In the genomic region with DNA sequence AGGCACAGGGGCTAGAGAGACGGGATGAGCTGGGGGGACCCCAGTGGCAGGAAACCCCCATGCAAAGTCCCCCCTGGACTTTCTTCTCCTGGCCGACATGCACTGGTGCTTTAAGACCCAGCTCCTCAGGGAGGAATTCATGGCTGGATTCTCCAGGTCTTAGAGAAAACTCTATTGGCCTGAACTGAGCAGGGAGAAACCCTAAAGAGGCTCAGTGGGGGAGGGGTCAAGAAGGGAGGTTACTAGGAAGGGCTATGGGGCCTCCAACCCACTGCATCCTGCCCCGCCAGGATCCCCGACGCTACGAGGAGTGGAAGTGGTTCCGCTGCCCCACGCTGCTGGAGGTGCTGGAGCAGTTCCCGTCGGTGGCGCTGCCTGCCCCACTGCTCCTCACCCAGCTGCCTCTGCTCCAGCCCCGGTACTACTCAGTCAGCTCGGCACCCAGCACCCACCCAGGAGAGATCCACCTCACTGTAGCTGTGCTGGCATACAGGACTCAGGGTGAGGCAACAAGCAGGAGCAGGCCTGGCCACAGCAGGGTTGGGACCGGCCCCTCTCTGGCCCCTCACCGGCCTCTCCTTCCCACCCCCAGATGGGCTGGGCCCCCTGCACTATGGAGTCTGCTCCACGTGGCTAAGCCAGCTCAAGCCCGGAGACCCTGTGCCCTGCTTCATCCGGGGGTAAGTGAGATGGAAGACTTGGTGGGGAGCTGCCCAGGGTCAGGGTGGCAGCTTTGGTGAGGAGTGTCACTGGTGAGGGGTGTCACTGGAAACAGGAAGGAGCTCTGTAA, we compare ENCODE assay signal across 1 cellular context.
TF ChIP-seq lines count a peak whose summit lies in the region.

No MANE protein-coding gene starts in this region.

TF ChIP-seq in K562, 482 proteins besides CTCF, POLR2A, EP300 and RAD21 (continued from another document and continues in another):
- no peak for TF ChIP-seq CHD4 (IDR thresholded peaks at IDR 0.05; ENCODE audit: insufficient read depth, insufficient replicate concordance, low read depth, low read length, poor library complexity, severe bottlenecking)
- no peak for TF ChIP-seq MEIS2 (IDR thresholded peaks at IDR 0.05; ENCODE audit: partially characterized antibody)
- TF ChIP-seq MAFK (IDR thresholded peaks at IDR 0.05; ENCODE audit: low read length): no peak
- TF ChIP-seq, protein P1, sequence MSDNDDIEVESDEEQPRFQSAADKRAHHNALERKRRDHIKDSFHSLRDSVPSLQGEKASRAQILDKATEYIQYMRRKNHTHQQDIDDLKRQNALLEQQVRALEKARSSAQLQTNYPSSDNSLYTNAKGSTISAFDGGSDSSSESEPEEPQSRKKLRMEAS (CRISPR knock-in tag; IDR thresholded peaks at IDR 0.05): peak; percentile 82
- TF ChIP-seq, protein P2, sequence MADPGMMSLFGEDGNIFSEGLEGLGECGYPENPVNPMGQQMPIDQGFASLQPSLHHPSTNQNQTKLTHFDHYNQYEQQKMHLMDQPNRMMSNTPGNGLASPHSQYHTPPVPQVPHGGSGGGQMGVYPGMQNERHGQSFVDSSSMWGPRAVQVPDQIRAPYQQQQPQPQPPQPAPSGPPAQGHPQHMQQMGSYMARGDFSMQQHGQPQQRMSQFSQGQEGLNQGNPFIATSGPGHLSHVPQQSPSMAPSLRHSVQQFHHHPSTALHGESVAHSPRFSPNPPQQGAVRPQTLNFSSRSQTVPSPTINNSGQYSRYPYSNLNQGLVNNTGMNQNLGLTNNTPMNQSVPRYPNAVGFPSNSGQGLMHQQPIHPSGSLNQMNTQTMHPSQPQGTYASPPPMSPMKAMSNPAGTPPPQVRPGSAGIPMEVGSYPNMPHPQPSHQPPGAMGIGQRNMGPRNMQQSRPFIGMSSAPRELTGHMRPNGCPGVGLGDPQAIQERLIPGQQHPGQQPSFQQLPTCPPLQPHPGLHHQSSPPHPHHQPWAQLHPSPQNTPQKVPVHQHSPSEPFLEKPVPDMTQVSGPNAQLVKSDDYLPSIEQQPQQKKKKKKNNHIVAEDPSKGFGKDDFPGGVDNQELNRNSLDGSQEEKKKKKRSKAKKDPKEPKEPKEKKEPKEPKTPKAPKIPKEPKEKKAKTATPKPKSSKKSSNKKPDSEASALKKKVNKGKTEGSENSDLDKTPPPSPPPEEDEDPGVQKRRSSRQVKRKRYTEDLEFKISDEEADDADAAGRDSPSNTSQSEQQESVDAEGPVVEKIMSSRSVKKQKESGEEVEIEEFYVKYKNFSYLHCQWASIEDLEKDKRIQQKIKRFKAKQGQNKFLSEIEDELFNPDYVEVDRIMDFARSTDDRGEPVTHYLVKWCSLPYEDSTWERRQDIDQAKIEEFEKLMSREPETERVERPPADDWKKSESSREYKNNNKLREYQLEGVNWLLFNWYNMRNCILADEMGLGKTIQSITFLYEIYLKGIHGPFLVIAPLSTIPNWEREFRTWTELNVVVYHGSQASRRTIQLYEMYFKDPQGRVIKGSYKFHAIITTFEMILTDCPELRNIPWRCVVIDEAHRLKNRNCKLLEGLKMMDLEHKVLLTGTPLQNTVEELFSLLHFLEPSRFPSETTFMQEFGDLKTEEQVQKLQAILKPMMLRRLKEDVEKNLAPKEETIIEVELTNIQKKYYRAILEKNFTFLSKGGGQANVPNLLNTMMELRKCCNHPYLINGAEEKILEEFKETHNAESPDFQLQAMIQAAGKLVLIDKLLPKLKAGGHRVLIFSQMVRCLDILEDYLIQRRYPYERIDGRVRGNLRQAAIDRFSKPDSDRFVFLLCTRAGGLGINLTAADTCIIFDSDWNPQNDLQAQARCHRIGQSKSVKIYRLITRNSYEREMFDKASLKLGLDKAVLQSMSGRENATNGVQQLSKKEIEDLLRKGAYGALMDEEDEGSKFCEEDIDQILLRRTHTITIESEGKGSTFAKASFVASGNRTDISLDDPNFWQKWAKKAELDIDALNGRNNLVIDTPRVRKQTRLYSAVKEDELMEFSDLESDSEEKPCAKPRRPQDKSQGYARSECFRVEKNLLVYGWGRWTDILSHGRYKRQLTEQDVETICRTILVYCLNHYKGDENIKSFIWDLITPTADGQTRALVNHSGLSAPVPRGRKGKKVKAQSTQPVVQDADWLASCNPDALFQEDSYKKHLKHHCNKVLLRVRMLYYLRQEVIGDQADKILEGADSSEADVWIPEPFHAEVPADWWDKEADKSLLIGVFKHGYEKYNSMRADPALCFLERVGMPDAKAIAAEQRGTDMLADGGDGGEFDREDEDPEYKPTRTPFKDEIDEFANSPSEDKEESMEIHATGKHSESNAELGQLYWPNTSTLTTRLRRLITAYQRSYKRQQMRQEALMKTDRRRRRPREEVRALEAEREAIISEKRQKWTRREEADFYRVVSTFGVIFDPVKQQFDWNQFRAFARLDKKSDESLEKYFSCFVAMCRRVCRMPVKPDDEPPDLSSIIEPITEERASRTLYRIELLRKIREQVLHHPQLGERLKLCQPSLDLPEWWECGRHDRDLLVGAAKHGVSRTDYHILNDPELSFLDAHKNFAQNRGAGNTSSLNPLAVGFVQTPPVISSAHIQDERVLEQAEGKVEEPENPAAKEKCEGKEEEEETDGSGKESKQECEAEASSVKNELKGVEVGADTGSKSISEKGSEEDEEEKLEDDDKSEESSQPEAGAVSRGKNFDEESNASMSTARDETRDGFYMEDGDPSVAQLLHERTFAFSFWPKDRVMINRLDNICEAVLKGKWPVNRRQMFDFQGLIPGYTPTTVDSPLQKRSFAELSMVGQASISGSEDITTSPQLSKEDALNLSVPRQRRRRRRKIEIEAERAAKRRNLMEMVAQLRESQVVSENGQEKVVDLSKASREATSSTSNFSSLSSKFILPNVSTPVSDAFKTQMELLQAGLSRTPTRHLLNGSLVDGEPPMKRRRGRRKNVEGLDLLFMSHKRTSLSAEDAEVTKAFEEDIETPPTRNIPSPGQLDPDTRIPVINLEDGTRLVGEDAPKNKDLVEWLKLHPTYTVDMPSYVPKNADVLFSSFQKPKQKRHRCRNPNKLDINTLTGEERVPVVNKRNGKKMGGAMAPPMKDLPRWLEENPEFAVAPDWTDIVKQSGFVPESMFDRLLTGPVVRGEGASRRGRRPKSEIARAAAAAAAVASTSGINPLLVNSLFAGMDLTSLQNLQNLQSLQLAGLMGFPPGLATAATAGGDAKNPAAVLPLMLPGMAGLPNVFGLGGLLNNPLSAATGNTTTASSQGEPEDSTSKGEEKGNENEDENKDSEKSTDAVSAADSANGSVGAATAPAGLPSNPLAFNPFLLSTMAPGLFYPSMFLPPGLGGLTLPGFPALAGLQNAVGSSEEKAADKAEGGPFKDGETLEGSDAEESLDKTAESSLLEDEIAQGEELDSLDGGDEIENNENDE (IDR thresholded peaks at IDR 0.05; ENCODE audit: low read depth, low read length): no peak
- TF ChIP-seq, protein P3, sequence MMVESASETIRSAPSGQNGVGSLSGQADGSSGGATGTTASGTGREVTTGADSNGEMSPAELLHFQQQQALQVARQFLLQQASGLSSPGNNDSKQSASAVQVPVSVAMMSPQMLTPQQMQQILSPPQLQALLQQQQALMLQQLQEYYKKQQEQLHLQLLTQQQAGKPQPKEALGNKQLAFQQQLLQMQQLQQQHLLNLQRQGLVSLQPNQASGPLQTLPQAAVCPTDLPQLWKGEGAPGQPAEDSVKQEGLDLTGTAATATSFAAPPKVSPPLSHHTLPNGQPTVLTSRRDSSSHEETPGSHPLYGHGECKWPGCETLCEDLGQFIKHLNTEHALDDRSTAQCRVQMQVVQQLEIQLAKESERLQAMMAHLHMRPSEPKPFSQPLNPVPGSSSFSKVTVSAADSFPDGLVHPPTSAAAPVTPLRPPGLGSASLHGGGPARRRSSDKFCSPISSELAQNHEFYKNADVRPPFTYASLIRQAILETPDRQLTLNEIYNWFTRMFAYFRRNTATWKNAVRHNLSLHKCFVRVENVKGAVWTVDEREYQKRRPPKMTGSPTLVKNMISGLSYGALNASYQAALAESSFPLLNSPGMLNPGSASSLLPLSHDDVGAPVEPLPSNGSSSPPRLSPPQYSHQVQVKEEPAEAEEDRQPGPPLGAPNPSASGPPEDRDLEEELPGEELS (CRISPR knock-in tag; IDR thresholded peaks at IDR 0.05; ENCODE audit: borderline replicate concordance): no peak
- TF ChIP-seq MAFG (tag; conservative IDR thresholded peaks at IDR 0.05): no peak
- no peak for TF ChIP-seq STAT5B (CRISPR knock-in tag; IDR thresholded peaks at IDR 0.05)
- peak; percentile 81; the same call in 1 of the 2 replicates for TF ChIP-seq ZNF12 (CRISPR knock-in tag; IDR thresholded peaks at IDR 0.05)
- TF ChIP-seq SAFB (IDR thresholded peaks at IDR 0.05; ENCODE audit: borderline replicate concordance, low read depth, low read length): no peak; the same call in 1 of the 2 replicates
- TF ChIP-seq ZNF124 (CRISPR knock-in tag; IDR thresholded peaks at IDR 0.05): no peak
- no peak for TF ChIP-seq CC2D1A (IDR thresholded peaks at IDR 0.05)
- TF ChIP-seq MBD2 (IDR thresholded peaks at IDR 0.05; ENCODE audit: borderline replicate concordance, low read depth): no peak
- no peak for TF ChIP-seq PHB2 (IDR thresholded peaks at IDR 0.05; ENCODE audit: low read depth)
- TF ChIP-seq, protein P4, sequence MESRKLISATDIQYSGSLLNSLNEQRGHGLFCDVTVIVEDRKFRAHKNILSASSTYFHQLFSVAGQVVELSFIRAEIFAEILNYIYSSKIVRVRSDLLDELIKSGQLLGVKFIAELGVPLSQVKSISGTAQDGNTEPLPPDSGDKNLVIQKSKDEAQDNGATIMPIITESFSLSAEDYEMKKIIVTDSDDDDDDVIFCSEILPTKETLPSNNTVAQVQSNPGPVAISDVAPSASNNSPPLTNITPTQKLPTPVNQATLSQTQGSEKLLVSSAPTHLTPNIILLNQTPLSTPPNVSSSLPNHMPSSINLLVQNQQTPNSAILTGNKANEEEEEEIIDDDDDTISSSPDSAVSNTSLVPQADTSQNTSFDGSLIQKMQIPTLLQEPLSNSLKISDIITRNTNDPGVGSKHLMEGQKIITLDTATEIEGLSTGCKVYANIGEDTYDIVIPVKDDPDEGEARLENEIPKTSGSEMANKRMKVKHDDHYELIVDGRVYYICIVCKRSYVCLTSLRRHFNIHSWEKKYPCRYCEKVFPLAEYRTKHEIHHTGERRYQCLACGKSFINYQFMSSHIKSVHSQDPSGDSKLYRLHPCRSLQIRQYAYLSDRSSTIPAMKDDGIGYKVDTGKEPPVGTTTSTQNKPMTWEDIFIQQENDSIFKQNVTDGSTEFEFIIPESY (CRISPR knock-in tag; IDR thresholded peaks at IDR 0.05): 0 out of 2 replicates have a peak, but pooled peaks have one; percentile 25
- TF ChIP-seq RBM14 (IDR thresholded peaks at IDR 0.05; ENCODE audit: borderline replicate concordance, insufficient read depth, low read depth, low read length): no peak
- TF ChIP-seq SMAD1 (IDR thresholded peaks at IDR 0.05; ENCODE audit: low read depth, low read length, partially characterized antibody): no peak
- no peak for TF ChIP-seq HOXB6 (CRISPR knock-in tag; IDR thresholded peaks at IDR 0.05; ENCODE audit: borderline replicate concordance)
- TF ChIP-seq BRCA1 (IDR thresholded peaks at IDR 0.05): no peak
- no peak for TF ChIP-seq BRCA1 (CRISPR knock-in tag; IDR thresholded peaks at IDR 0.05)
- no peak for TF ChIP-seq PTBP1 (IDR thresholded peaks at IDR 0.05; ENCODE audit: low read depth, low read length)
- TF ChIP-seq, protein P5, sequence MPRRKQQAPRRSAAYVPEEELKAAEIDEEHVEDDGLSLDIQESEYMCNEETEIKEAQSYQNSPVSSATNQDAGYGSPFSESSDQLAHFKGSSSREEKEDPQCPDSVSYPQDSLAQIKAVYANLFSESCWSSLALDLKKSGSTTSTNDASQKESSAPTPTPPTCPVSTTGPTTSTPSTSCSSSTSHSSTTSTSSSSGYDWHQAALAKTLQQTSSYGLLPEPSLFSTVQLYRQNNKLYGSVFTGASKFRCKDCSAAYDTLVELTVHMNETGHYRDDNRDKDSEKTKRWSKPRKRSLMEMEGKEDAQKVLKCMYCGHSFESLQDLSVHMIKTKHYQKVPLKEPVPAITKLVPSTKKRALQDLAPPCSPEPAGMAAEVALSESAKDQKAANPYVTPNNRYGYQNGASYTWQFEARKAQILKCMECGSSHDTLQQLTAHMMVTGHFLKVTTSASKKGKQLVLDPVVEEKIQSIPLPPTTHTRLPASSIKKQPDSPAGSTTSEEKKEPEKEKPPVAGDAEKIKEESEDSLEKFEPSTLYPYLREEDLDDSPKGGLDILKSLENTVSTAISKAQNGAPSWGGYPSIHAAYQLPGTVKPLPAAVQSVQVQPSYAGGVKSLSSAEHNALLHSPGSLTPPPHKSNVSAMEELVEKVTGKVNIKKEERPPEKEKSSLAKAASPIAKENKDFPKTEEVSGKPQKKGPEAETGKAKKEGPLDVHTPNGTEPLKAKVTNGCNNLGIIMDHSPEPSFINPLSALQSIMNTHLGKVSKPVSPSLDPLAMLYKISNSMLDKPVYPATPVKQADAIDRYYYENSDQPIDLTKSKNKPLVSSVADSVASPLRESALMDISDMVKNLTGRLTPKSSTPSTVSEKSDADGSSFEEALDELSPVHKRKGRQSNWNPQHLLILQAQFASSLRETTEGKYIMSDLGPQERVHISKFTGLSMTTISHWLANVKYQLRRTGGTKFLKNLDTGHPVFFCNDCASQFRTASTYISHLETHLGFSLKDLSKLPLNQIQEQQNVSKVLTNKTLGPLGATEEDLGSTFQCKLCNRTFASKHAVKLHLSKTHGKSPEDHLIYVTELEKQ (CRISPR knock-in tag; IDR thresholded peaks at IDR 0.05): no peak
- no peak; the same call in 1 of the 2 replicates for TF ChIP-seq ZBTB17 (CRISPR knock-in tag; IDR thresholded peaks at IDR 0.05)
- no peak for TF ChIP-seq TSC22D4 (tag; IDR thresholded peaks at IDR 0.05)
- no peak for TF ChIP-seq HNRNPK (IDR thresholded peaks at IDR 0.05; ENCODE audit: low read depth, low read length, poor library complexity, severe bottlenecking)
- TF ChIP-seq, protein P6, sequence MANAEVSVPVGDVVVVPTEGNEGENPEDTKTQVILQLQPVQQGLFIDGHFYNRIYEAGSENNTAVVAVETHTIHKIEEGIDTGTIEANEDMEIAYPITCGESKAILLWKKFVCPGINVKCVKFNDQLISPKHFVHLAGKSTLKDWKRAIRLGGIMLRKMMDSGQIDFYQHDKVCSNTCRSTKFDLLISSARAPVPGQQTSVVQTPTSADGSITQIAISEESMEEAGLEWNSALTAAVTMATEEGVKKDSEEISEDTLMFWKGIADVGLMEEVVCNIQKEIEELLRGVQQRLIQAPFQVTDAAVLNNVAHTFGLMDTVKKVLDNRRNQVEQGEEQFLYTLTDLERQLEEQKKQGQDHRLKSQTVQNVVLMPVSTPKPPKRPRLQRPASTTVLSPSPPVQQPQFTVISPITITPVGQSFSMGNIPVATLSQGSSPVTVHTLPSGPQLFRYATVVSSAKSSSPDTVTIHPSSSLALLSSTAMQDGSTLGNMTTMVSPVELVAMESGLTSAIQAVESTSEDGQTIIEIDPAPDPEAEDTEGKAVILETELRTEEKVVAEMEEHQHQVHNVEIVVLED (CRISPR knock-in tag; IDR thresholded peaks at IDR 0.05): no peak
- TF ChIP-seq, protein P7, sequence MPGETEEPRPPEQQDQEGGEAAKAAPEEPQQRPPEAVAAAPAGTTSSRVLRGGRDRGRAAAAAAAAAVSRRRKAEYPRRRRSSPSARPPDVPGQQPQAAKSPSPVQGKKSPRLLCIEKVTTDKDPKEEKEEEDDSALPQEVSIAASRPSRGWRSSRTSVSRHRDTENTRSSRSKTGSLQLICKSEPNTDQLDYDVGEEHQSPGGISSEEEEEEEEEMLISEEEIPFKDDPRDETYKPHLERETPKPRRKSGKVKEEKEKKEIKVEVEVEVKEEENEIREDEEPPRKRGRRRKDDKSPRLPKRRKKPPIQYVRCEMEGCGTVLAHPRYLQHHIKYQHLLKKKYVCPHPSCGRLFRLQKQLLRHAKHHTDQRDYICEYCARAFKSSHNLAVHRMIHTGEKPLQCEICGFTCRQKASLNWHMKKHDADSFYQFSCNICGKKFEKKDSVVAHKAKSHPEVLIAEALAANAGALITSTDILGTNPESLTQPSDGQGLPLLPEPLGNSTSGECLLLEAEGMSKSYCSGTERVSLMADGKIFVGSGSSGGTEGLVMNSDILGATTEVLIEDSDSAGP (CRISPR knock-in tag; IDR thresholded peaks at IDR 0.05): peak; percentile 95
- no peak for TF ChIP-seq ZNF224 (CRISPR knock-in tag; IDR thresholded peaks at IDR 0.05)
- no peak for TF ChIP-seq JUN (IDR thresholded peaks at IDR 0.05; ENCODE audit: borderline replicate concordance, low read depth, low read length)
- TF ChIP-seq JUN (CRISPR knock-in tag; IDR thresholded peaks at IDR 0.05; ENCODE audit: borderline replicate concordance): no peak
- peak; percentile 63; the same call in 1 of the 2 replicates for TF ChIP-seq HSF4 (CRISPR knock-in tag; IDR thresholded peaks at IDR 0.05; ENCODE audit: borderline replicate concordance)
